27 cellular contexts compared by ENCODE assay signal in genomic region chr21:42024261-42024877, GRCh38. TPM values are rescaled to one million over a fixed set of nuclear protein-coding genes. Genes with fewer than 3 reads are reported as not detected.
"Had no signal": no experiment of that assay in that cellular context is flagged by ENCODE, and none has a peak within 500 bp of the region (broad histone marks: within the 10 kb centered on the region; RNA-seq: fewer than 3 reads in every experiment).

No MANE protein-coding gene starts in this region.

- H3K4me1 Mint-ChIP-seq: activated naive CD8-positive, alpha-beta T cell treated with anti-CD3 and anti-CD28 coated beads for 36 hours had no signal

- H3K36me3 ChIP-seq: adrenal gland, ascending aorta, brain microvascular endothelial cell, lower lobe of right lung, right lobe of liver, upper lobe of left lung had no signal

- ATAC-seq: activated T-cell treated with anti-CD3 and anti-CD28 coated beads, Interleukin-2, amount 50 U/mL, for 72 hours; lower lobe of right lung; natural killer cell; right lobe of liver; stimulated activated effector memory CD8-positive, alpha-beta T cell treated with anti-CD3 and anti-CD28 coated beads, Interleukin-12 subunit alpha, Interleukin-12 subunit beta, amount 100 ng/mL, for 72 hours; WTC11 had no signal

- DNase-seq: activated effector memory CD4-positive, alpha-beta T cell treated with Interleukin-2 at 50 U/mL for 16 hours; activated naive CD4-positive, alpha-beta T cell treated with Interleukin-2 at 50 U/mL for 16 hours; activated naive CD8-positive, alpha-beta T cell treated with anti-CD3 and anti-CD28 coated beads for 36 hours; activated T-cell treated with anti-CD3 and anti-CD28 coated beads for 4 hours; activated T-cell treated with anti-CD3 and anti-CD28 coated beads, Interleukin-2, amount 50 U/mL, for 72 hours; adrenal gland; brain microvascular endothelial cell; caudate nucleus; effector CD4-positive, alpha-beta T cell; kidney glomerular epithelial cell; mesenchymal stem cell; natural killer cell; stimulated activated CD4-positive, alpha-beta T cell treated with anti-CD3 and anti-CD28 coated beads, Interleukin-4, amount 100 ng/mL, for 24 hours; T-helper 2 cell; upper lobe of left lung had no signal

- H3K9me3 ChIP-seq: adrenal gland, ascending aorta, lower lobe of right lung, right lobe of liver, upper lobe of left lung had no signal

- H3K4me3 Mint-ChIP-seq: activated naive CD8-positive, alpha-beta T cell treated with anti-CD3 and anti-CD28 coated beads for 36 hours; activated T-cell treated with anti-CD3 and anti-CD28 coated beads, Interleukin-2, amount 50 U/mL, for 72 hours; natural killer cell; stimulated activated effector memory CD8-positive, alpha-beta T cell treated with anti-CD3 and anti-CD28 coated beads, Interleukin-12 subunit alpha, Interleukin-12 subunit beta, amount 100 ng/mL, for 72 hours; stimulated activated naive CD8-positive, alpha-beta T cell treated with anti-CD3 and anti-CD28 coated beads, Interleukin-15, Interleukin-2, amounts not matched to agents 100 ng/mL and 50 ng/mL, for 24 hours; WTC11 had no signal

- H3K27ac ChIP-seq: ascending aorta, brain microvascular endothelial cell, lower lobe of right lung, right lobe of liver, skin epidermis had no signal

- H3K4me3 ChIP-seq: adrenal gland, ascending aorta, lower lobe of right lung, right lobe of liver, skin epidermis, upper lobe of left lung had no signal

- H3K4me1 ChIP-seq: lower lobe of right lung, right lobe of liver had no signal

- H3K9me3 Mint-ChIP-seq: activated naive CD8-positive, alpha-beta T cell treated with anti-CD3 and anti-CD28 coated beads for 36 hours; activated T-cell treated with anti-CD3 and anti-CD28 coated beads, Interleukin-2, amount 50 U/mL, for 72 hours; natural killer cell; stimulated activated effector memory CD8-positive, alpha-beta T cell treated with anti-CD3 and anti-CD28 coated beads, Interleukin-12 subunit alpha, Interleukin-12 subunit beta, amount 100 ng/mL, for 72 hours; stimulated activated naive CD8-positive, alpha-beta T cell treated with anti-CD3 and anti-CD28 coated beads, Interleukin-15, Interleukin-2, amounts not matched to agents 100 ng/mL and 50 ng/mL, for 24 hours; WTC11 had no signal

- H3K36me3 Mint-ChIP-seq: activated naive CD8-positive, alpha-beta T cell treated with anti-CD3 and anti-CD28 coated beads for 36 hours; natural killer cell; stimulated activated effector memory CD8-positive, alpha-beta T cell treated with anti-CD3 and anti-CD28 coated beads, Interleukin-12 subunit alpha, Interleukin-12 subunit beta, amount 100 ng/mL, for 72 hours; WTC11 had no signal

- H3K27me3 Mint-ChIP-seq: activated naive CD8-positive, alpha-beta T cell treated with anti-CD3 and anti-CD28 coated beads for 36 hours; stimulated activated naive CD8-positive, alpha-beta T cell treated with anti-CD3 and anti-CD28 coated beads, Interleukin-15, Interleukin-2, amounts not matched to agents 100 ng/mL and 50 ng/mL, for 24 hours had no signal

- H3K27ac Mint-ChIP-seq: activated naive CD8-positive, alpha-beta T cell treated with anti-CD3 and anti-CD28 coated beads for 36 hours; activated T-cell treated with anti-CD3 and anti-CD28 coated beads, Interleukin-2, amount 50 U/mL, for 72 hours; natural killer cell; stimulated activated effector memory CD8-positive, alpha-beta T cell treated with anti-CD3 and anti-CD28 coated beads, Interleukin-12 subunit alpha, Interleukin-12 subunit beta, amount 100 ng/mL, for 72 hours; stimulated activated naive CD8-positive, alpha-beta T cell treated with anti-CD3 and anti-CD28 coated beads, Interleukin-15, Interleukin-2, amounts not matched to agents 100 ng/mL and 50 ng/mL, for 24 hours; WTC11 had no signal

- H3K27me3 ChIP-seq: adrenal gland, ascending aorta, brain microvascular endothelial cell, right lobe of liver, upper lobe of left lung had no signal

RNA-seq across cellular contexts. Expression of gene UMODL1, which starts 46.7 kb away (rescaled TPM):
- total RNA-seq: activated naive CD8-positive, alpha-beta T cell treated with anti-CD3 and anti-CD28 coated beads for 36 hours; ascending aorta; epithelial cell of proximal tubule; frontal cortex; osteoblast; posterior vena cava; renal cortical epithelial cell; WTC11 had no signal
